ENCODE assay signal across 20 cellular contexts in genomic region chr4:187302456-187302855, GRCh38.
DNase-seq lines count a peak whose midpoint lies in the region; ATAC-seq and TF ChIP-seq lines count a peak whose summit lies in the region.
"Had no signal": no experiment of that assay in that cellular context is flagged by ENCODE, and none has a peak within 500 bp of the region (broad histone marks: within the 10 kb centered on the region; RNA-seq: fewer than 3 reads in every experiment).

No MANE protein-coding gene starts in this region.

- ATAC-seq in thoracic aorta (ENCODE audit: insufficient number of reproducible peaks, low FRiP score, low read depth): no peak
- ATAC-seq in omental fat pad (ENCODE audit: low FRiP score): no peak
- ATAC-seq in GM21447 (IDR thresholded peaks at IDR 0.05; ENCODE audit: unreplicated experiment): no peak
- no peak for ATAC-seq in activated T-cell treated with anti-CD3 and anti-CD28 coated beads, Interleukin-2, amount 50 U/mL, for 4 hours
- ATAC-seq: activated CD4-positive, CD25-positive, alpha-beta regulatory T cell treated with anti-CD3 and anti-CD28 coated beads, Interleukin-2, amount 50 U/mL, for 24 hours; lower lobe of right lung had no signal

- TF ChIP-seq CTCF in fibroblast of villous mesenchyme (IDR thresholded peaks at IDR 0.05; ENCODE audit: insufficient read depth, low read depth, low read length): no peak
- no peak for TF ChIP-seq CTCF in thoracic aorta (IDR thresholded peaks at IDR 0.05)
- TF ChIP-seq CTCF in omental fat pad (IDR thresholded peaks at IDR 0.05): no peak

- H3K4me3 ChIP-seq in fibroblast of villous mesenchyme (ENCODE audit: low read depth, low read length): no peak overlapping the region
- H3K4me3 ChIP-seq in thoracic aorta: peak overlapping the region; percentile 26
- H3K4me3 ChIP-seq: lower lobe of right lung, sigmoid colon, SJCRH30 had no signal

- no peaks in the 10 kb centered on the region for H3K27me3 ChIP-seq in thoracic aorta (replicated peaks; ENCODE audit: insufficient read depth)
- H3K27me3 ChIP-seq: BE2C, sigmoid colon, SJCRH30 had no signal

- H3K9me3 Mint-ChIP-seq in activated T-cell treated with anti-CD3 and anti-CD28 coated beads, Interleukin-2, amount 50 U/mL, for 4 hours: peaks cover 20% of the 10 kb centered on the region

- H3K4me1 ChIP-seq in thoracic aorta (ENCODE audit: control insufficient read depth in 1 of 2, low read depth in 2 of 2): peaks cover 0 to 7% of the 10 kb centered on the region in 2 donors
- H3K4me1 ChIP-seq: BE2C, lower lobe of right lung, parathyroid adenoma, SJCRH30 had no signal

- no peaks in the 10 kb centered on the region for H3K9me3 ChIP-seq in thoracic aorta
- H3K9me3 ChIP-seq: BE2C, sigmoid colon, SJCRH30 had no signal

- no peaks in the 10 kb centered on the region for H3K4me1 Mint-ChIP-seq in activated T-cell treated with anti-CD3 and anti-CD28 coated beads, Interleukin-2, amount 50 U/mL, for 4 hours (ENCODE audit: low read depth)
- H3K4me1 Mint-ChIP-seq: activated naive CD8-positive, alpha-beta T cell treated with anti-CD3 and anti-CD28 coated beads, Interleukin-2, amount 10 ng/mL, durations not matched to agents 7 days and 5 days; stimulated activated memory B cell treated with anti-CD40 and anti-IgM and Interleukin-4, amounts not matched to agents 10 μg/mL and 1 μg/mL and 100 μg/mL, for 72 hours had no signal

- H3K36me3 Mint-ChIP-seq in activated T-cell treated with anti-CD3 and anti-CD28 coated beads, Interleukin-2, amount 50 U/mL, for 4 hours (ENCODE audit: insufficient read depth): no peaks in the 10 kb centered on the region
- H3K36me3 Mint-ChIP-seq: activated naive CD8-positive, alpha-beta T cell treated with anti-CD3 and anti-CD28 coated beads, Interleukin-2, amount 10 ng/mL, durations not matched to agents 7 days and 5 days; stimulated activated memory B cell treated with anti-CD40 and anti-IgM and Interleukin-4, amounts not matched to agents 10 μg/mL and 1 μg/mL and 100 μg/mL, for 72 hours had no signal

- DNase-seq in GM03348 (ENCODE audit: low spot score): peak; percentile 74
- DNase-seq in RPMI7951 (ENCODE audit: low read depth): peak; percentile 11
- peak; percentile 14 for DNase-seq in fibroblast of villous mesenchyme (ENCODE audit: low read depth)
- DNase-seq in thoracic aorta (ENCODE audit: low spot score): no peak
- no peak for DNase-seq in omental fat pad (ENCODE audit: low spot score)
- no peak for DNase-seq in activated T-cell treated with anti-CD3 and anti-CD28 coated beads, Interleukin-2, amount 50 U/mL, for 4 hours
- DNase-seq: activated naive CD8-positive, alpha-beta T cell treated with anti-CD3 and anti-CD28 coated beads, Interleukin-2, amount 10 ng/mL, durations not matched to agents 7 days and 5 days; BE2C; Kasumi-1; lower lobe of right lung; NCI-H2171; NCI-H526 treated with DMSO at 0.1 percent for 48 hours; sigmoid colon; SJCRH30 had no signal

- H3K4me3 Mint-ChIP-seq in activated T-cell treated with anti-CD3 and anti-CD28 coated beads, Interleukin-2, amount 50 U/mL, for 4 hours: no peak overlapping the region
- H3K4me3 Mint-ChIP-seq: activated naive CD8-positive, alpha-beta T cell treated with anti-CD3 and anti-CD28 coated beads, Interleukin-2, amount 10 ng/mL, durations not matched to agents 7 days and 5 days; stimulated activated memory B cell treated with anti-CD40 and anti-IgM and Interleukin-4, amounts not matched to agents 10 μg/mL and 1 μg/mL and 100 μg/mL, for 72 hours; T-helper 2 cell treated with Interferon-gamma antibody and Interleukin-4, amounts not matched to agents 5 μg/mL and 100 μg/mL, for 36 hours had no signal

- no peaks in the 10 kb centered on the region for H3K36me3 ChIP-seq in thoracic aorta
- H3K36me3 ChIP-seq: BE2C, lower lobe of right lung, sigmoid colon, SJCRH30 had no signal

- H3K27ac ChIP-seq in thoracic aorta: no peak overlapping the region
- H3K27ac ChIP-seq: epithelial cell of prostate, lower lobe of right lung, parathyroid adenoma, sigmoid colon, SJCRH30 had no signal

- H3K27me3 Mint-ChIP-seq in activated T-cell treated with anti-CD3 and anti-CD28 coated beads, Interleukin-2, amount 50 U/mL, for 4 hours (ENCODE audit: low read depth): no peaks in the 10 kb centered on the region
- H3K27me3 Mint-ChIP-seq: activated naive CD8-positive, alpha-beta T cell treated with anti-CD3 and anti-CD28 coated beads, Interleukin-2, amount 10 ng/mL, durations not matched to agents 7 days and 5 days; stimulated activated memory B cell treated with anti-CD40 and anti-IgM and Interleukin-4, amounts not matched to agents 10 μg/mL and 1 μg/mL and 100 μg/mL, for 72 hours had no signal

Comparison
In these comparisons a context has a peak if more than half of its experiments do, and no peak if none do; other contexts are left out.
1. DNase-seq: peak in GM03348 (single experiment), RPMI7951 (single experiment) and fibroblast of villous mesenchyme (single experiment); none in thoracic aorta (single experiment), omental fat pad (single experiment) and activated T-cell treated with anti-CD3 and anti-CD28 coated beads, Interleukin-2, amount 50 U/mL, for 4 hours (single experiment).